In the genomic region with DNA sequence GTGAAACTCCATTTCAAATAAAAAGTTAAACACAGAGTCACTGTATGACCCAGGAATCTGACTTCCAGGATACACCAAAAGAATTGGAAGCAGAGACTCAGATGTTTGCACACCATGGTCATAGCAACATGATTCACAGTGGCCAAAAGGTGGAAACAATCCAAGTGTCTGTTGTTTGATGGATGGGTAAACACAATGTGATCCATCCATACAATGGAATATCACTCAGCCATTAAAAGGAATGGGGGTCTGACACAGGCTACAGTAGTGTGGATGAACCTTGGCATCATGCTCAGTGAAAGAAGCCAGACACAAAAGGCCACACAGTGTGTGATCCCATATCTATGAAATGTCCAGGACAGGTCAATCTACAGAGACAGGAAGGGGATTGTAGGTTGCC, we compare ENCODE assay signal across 14 cellular contexts.
DNase-seq lines count a peak whose midpoint lies in the region; ATAC-seq and TF ChIP-seq lines count a peak whose summit lies in the region.
"Had no signal": no experiment of that assay in that cellular context is flagged by ENCODE, and none has a peak within 500 bp of the region (broad histone marks: within the 10 kb centered on the region; RNA-seq: fewer than 3 reads in every experiment).

No MANE protein-coding gene starts in this region.

- peaks cover 5% of the 10 kb centered on the region for H3K9me3 Mint-ChIP-seq in chondrocyte (ENCODE audit: low read depth)
- H3K9me3 Mint-ChIP-seq: activated naive CD4-positive, alpha-beta T cell treated with anti-CD3 and anti-CD28 coated beads, Interleukin-2, amount 10 ng/mL, durations not matched to agents 7 days and 5 days; CD8-positive, alpha-beta T cell; stimulated activated naive CD8-positive, alpha-beta T cell treated with anti-CD3 and anti-CD28 coated beads, Interleukin-15, Interleukin-2, amounts not matched to agents 100 ng/mL and 50 ng/mL, for 24 hours had no signal

- H3K36me3 Mint-ChIP-seq in chondrocyte (ENCODE audit: low read depth) = peaks cover 2% of the 10 kb centered on the region
- H3K36me3 Mint-ChIP-seq: activated naive CD4-positive, alpha-beta T cell treated with anti-CD3 and anti-CD28 coated beads, Interleukin-2, amount 10 ng/mL, durations not matched to agents 7 days and 5 days; CD8-positive, alpha-beta T cell had no signal

- no peaks in the 10 kb centered on the region for H3K9me2 ChIP-seq in GM23248 (ENCODE audit: insufficient read depth)

- peaks cover 12% of the 10 kb centered on the region for H3K4me1 ChIP-seq in GM23248 (ENCODE audit: insufficient read depth)

- peaks cover 5% of the 10 kb centered on the region for H3K4me1 Mint-ChIP-seq in chondrocyte (ENCODE audit: low read depth)
- H3K4me1 Mint-ChIP-seq: activated naive CD4-positive, alpha-beta T cell treated with anti-CD3 and anti-CD28 coated beads, Interleukin-2, amount 10 ng/mL, durations not matched to agents 7 days and 5 days had no signal

- H3K36me3 ChIP-seq in GM23248 (ENCODE audit: low read depth) = no peaks in the 10 kb centered on the region

- in situ Hi-C loops in GM23248 (cut with MboI) = no loop called here

- no peaks in the 10 kb centered on the region for H3K9me3 ChIP-seq in GM23248 (ENCODE audit: low read depth)

- H3K4me3 ChIP-seq in GM23248 (no peak overlapping the region), fibroblast of mammary gland (ENCODE audit: control insufficient read depth, low read depth, low read length) (no peak overlapping the region)

- intact Hi-C loops in Right ventricle myocardium superior (cut with DNase I) = no loop called here

- H4K20me1 ChIP-seq in GM23248 (ENCODE audit: insufficient read depth) = no peaks in the 10 kb centered on the region

- no peaks in the 10 kb centered on the region for H3K27me3 ChIP-seq in GM23248 (replicated peaks; ENCODE audit: insufficient read depth)

- DNase-seq in GM23248 = peak; percentile 87
- peak; percentile 86 for DNase-seq in fibroblast of mammary gland (ENCODE audit: low read depth)
- peak; percentile 81 for DNase-seq in stromal cell of bone marrow (ENCODE audit: low read depth)
- DNase-seq in Right ventricle myocardium superior = no peak
- no peak for DNase-seq in chondrocyte (ENCODE audit: low spot score)
- DNase-seq: activated CD4-positive, CD25-positive, alpha-beta regulatory T cell treated with anti-CD3 and anti-CD28 coated beads, Interleukin-2, amount 50 U/mL, for 72 hours; activated naive CD4-positive, alpha-beta T cell treated with anti-CD3 and anti-CD28 coated beads, Interleukin-2, amount 10 ng/mL, durations not matched to agents 7 days and 5 days; CD8-positive, alpha-beta T cell; left colon; NCI-H526 treated with DMSO at 0.1 percent for 48 hours had no signal

- peak overlapping the region; percentile 17 for H3K4me2 ChIP-seq in GM23248 (ENCODE audit: unreplicated experiment)

- H3K79me2 ChIP-seq in GM23248 (ENCODE audit: insufficient read depth) = no peaks in the 10 kb centered on the region

- TF ChIP-seq CTCF in fibroblast of mammary gland (conservative IDR thresholded peaks at IDR 0.05; ENCODE audit: control insufficient read depth, insufficient read depth, low read depth, low read length) = no peak
- no peak for TF ChIP-seq CTCF in chondrocyte (IDR thresholded peaks at IDR 0.05)

- peak overlapping the region; percentile 73 for H3K27ac ChIP-seq in GM23248

- ATAC-seq in SK-N-SH treated with all-trans-retinoic acid at 6 μM for 48 hours = peak; percentile 61; the same call in 2 of the 3 replicates
- no peak for ATAC-seq in Right ventricle myocardium superior (ENCODE audit: poor library complexity)
- no peak for ATAC-seq in HG03354 (IDR thresholded peaks at IDR 0.05; ENCODE audit: poor library complexity, severe bottlenecking, unreplicated experiment)
- ATAC-seq: CD8-positive, alpha-beta T cell; left colon; Panc1 had no signal

- no peak overlapping the region for H3K4me3 Mint-ChIP-seq in chondrocyte (ENCODE audit: unreplicated experiment)
- H3K4me3 Mint-ChIP-seq: activated naive CD4-positive, alpha-beta T cell treated with anti-CD3 and anti-CD28 coated beads, Interleukin-2, amount 10 ng/mL, durations not matched to agents 7 days and 5 days; CD8-positive, alpha-beta T cell; stimulated activated naive CD8-positive, alpha-beta T cell treated with anti-CD3 and anti-CD28 coated beads, Interleukin-15, Interleukin-2, amounts not matched to agents 100 ng/mL and 50 ng/mL, for 24 hours had no signal

- H3K27ac Mint-ChIP-seq in chondrocyte (ENCODE audit: unreplicated experiment) = no peak overlapping the region
- H3K27ac Mint-ChIP-seq: activated naive CD4-positive, alpha-beta T cell treated with anti-CD3 and anti-CD28 coated beads, Interleukin-2, amount 10 ng/mL, durations not matched to agents 7 days and 5 days; CD8-positive, alpha-beta T cell; stimulated activated naive CD8-positive, alpha-beta T cell treated with anti-CD3 and anti-CD28 coated beads, Interleukin-15, Interleukin-2, amounts not matched to agents 100 ng/mL and 50 ng/mL, for 24 hours had no signal

- H3K27me3 Mint-ChIP-seq in chondrocyte (ENCODE audit: low read depth) = no peaks in the 10 kb centered on the region

- no peaks in the 10 kb centered on the region; the same call in none of the 2 replicates for H3F3A ChIP-seq in GM23248 (ENCODE audit: insufficient read depth)

- no peak overlapping the region for H2AFZ ChIP-seq in GM23248

- H3K9ac ChIP-seq in GM23248 = peak overlapping the region; percentile 41

TF ChIP-seq in SK-N-SH treated with all-trans-retinoic acid at 6 μM for 48 hours, 23 proteins besides CTCF, POLR2A, EP300 and RAD21 (continues in another document):
- TF ChIP-seq TCF4 (CRISPR knock-in tag; IDR thresholded peaks at IDR 0.05; ENCODE audit: borderline replicate concordance) = no peak
- TF ChIP-seq, protein P1, sequence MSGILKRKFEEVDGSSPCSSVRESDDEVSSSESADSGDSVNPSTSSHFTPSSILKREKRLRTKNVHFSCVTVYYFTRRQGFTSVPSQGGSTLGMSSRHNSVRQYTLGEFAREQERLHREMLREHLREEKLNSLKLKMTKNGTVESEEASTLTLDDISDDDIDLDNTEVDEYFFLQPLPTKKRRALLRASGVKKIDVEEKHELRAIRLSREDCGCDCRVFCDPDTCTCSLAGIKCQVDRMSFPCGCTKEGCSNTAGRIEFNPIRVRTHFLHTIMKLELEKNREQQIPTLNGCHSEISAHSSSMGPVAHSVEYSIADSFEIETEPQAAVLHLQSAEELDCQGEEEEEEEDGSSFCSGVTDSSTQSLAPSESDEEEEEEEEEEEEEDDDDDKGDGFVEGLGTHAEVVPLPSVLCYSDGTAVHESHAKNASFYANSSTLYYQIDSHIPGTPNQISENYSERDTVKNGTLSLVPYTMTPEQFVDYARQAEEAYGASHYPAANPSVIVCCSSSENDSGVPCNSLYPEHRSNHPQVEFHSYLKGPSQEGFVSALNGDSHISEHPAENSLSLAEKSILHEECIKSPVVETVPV (CRISPR knock-in tag; IDR thresholded peaks at IDR 0.05) = no peak
- no peak for TF ChIP-seq CREB5 (CRISPR knock-in tag; IDR thresholded peaks at IDR 0.05; ENCODE audit: low read depth)
- TF ChIP-seq ZC3H10 (CRISPR knock-in tag; IDR thresholded peaks at IDR 0.05) = no peak
- TF ChIP-seq ARNTL (CRISPR knock-in tag; IDR thresholded peaks at IDR 0.05; ENCODE audit: borderline replicate concordance, low read depth) = no peak
- TF ChIP-seq OSR1 (CRISPR knock-in tag; IDR thresholded peaks at IDR 0.05) = no peak
- TF ChIP-seq ZNF8 (CRISPR knock-in tag; IDR thresholded peaks at IDR 0.05) = no peak
- TF ChIP-seq SNAI2 (CRISPR knock-in tag; IDR thresholded peaks at IDR 0.05) = no peak
- TF ChIP-seq, protein P2, sequence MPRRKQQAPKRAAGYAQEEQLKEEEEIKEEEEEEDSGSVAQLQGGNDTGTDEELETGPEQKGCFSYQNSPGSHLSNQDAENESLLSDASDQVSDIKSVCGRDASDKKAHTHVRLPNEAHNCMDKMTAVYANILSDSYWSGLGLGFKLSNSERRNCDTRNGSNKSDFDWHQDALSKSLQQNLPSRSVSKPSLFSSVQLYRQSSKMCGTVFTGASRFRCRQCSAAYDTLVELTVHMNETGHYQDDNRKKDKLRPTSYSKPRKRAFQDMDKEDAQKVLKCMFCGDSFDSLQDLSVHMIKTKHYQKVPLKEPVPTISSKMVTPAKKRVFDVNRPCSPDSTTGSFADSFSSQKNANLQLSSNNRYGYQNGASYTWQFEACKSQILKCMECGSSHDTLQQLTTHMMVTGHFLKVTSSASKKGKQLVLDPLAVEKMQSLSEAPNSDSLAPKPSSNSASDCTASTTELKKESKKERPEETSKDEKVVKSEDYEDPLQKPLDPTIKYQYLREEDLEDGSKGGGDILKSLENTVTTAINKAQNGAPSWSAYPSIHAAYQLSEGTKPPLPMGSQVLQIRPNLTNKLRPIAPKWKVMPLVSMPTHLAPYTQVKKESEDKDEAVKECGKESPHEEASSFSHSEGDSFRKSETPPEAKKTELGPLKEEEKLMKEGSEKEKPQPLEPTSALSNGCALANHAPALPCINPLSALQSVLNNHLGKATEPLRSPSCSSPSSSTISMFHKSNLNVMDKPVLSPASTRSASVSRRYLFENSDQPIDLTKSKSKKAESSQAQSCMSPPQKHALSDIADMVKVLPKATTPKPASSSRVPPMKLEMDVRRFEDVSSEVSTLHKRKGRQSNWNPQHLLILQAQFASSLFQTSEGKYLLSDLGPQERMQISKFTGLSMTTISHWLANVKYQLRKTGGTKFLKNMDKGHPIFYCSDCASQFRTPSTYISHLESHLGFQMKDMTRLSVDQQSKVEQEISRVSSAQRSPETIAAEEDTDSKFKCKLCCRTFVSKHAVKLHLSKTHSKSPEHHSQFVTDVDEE (CRISPR knock-in tag; IDR thresholded peaks at IDR 0.05) = no peak
- no peak for TF ChIP-seq GLIS3 (CRISPR knock-in tag; IDR thresholded peaks at IDR 0.05)
- no peak for TF ChIP-seq ZNF70 (CRISPR knock-in tag; IDR thresholded peaks at IDR 0.05)

Comparison
In these comparisons a context has a peak if more than half of its experiments do, and no peak if none do; other contexts are left out.
1. DNase-seq: peak in GM23248 (single experiment), fibroblast of mammary gland (single experiment) and stromal cell of bone marrow (single experiment); none in Right ventricle myocardium superior (single experiment) and chondrocyte (single experiment).